In the genomic region with DNA sequence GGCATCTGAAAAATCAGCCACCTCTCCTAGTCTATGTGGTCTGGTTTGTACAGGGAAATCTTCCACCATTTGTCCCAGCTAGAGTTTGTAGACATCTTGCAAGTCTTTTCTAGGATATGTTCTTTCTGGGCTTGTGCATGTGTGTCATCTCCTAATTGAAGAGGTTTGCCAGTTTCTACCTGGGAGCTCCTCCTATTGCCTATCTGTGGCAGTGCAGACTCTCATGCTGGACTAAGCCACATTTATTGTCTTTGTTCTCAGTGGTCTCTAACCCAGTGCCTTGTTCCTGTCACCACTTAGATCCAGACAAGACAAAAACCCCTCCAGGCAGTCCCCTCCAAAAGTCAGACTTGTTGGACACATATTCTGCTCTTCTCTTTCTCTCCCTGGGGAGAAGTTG, we compare ENCODE assay signal across 22 cellular contexts.
"Had no signal": no experiment of that assay in that cellular context is flagged by ENCODE, and none has a peak within 500 bp of the region (broad histone marks: within the 10 kb centered on the region; RNA-seq: fewer than 3 reads in every experiment).

No MANE protein-coding gene starts in this region.

- H3K79me2 ChIP-seq: hepatocyte had no signal

- H3K27me3 ChIP-seq: esophagus muscularis mucosa, hepatocyte, tibial nerve, vagina had no signal

- H3K9me3 ChIP-seq: prostate gland, vagina had no signal

- H3K27me3 Mint-ChIP-seq: activated B cell treated with CpG ODN at 0.5 μM for 24 hours had no signal

- H2AFZ ChIP-seq: hepatocyte had no signal

- H3K27ac Mint-ChIP-seq: activated B cell treated with CpG ODN at 0.5 μM for 24 hours; activated CD8-positive, alpha-beta T cell treated with anti-CD3 and anti-CD28 coated beads for 36 hours; activated naive CD4-positive, alpha-beta T cell treated with anti-CD3 and anti-CD28 coated beads, Interleukin-2, amount 50 U/mL, for 24 hours; memory B cell; nephron had no signal

- H3K4me1 ChIP-seq: esophagus muscularis mucosa, left ventricle myocardium inferior, prostate gland, tibial nerve, vagina had no signal

- H3K4me2 ChIP-seq: hepatocyte had no signal

- H3K36me3 ChIP-seq: esophagus muscularis mucosa, left ventricle myocardium inferior, prostate gland, tibial nerve, vagina had no signal

- H3K4me3 ChIP-seq: esophagus muscularis mucosa, hepatocyte, left ventricle myocardium inferior, prostate gland, tibial nerve, vagina had no signal

- H3K4me1 Mint-ChIP-seq: activated naive CD4-positive, alpha-beta T cell treated with anti-CD3 and anti-CD28 coated beads, Interleukin-2, amount 50 U/mL, for 24 hours; nephron had no signal

- DNase-seq: activated B cell treated with CpG ODN at 0.5 μM for 24 hours; activated CD4-positive, alpha-beta T cell treated with anti-CD3 and anti-CD28 coated beads for 48 hours; activated CD8-positive, alpha-beta T cell treated with anti-CD3 and anti-CD28 coated beads for 36 hours; activated effector memory CD4-positive, alpha-beta T cell treated with Interleukin-2 at 50 U/mL for 16 hours; activated T-cell treated with anti-CD3 and anti-CD28 coated beads, Interleukin-2, amount 50 U/mL, for 4 hours; amniotic stem cell; caudate nucleus; kidney; left ventricle myocardium inferior; right cardiac atrium; small intestine; stimulated activated CD4-positive, alpha-beta T cell treated with anti-CD3 and anti-CD28 coated beads, Interleukin-4, amount 100 ng/mL, for 24 hours; stimulated activated naive CD4-positive, alpha-beta T cell; substantia nigra had no signal

- ATAC-seq: activated CD8-positive, alpha-beta T cell treated with anti-CD3 and anti-CD28 coated beads for 36 hours; activated T-cell treated with anti-CD3 and anti-CD28 coated beads, Interleukin-2, amount 50 U/mL, for 4 hours; right cardiac atrium had no signal

- H3K27ac ChIP-seq: esophagus muscularis mucosa, hepatocyte, left ventricle myocardium inferior, prostate gland, tibial nerve, vagina had no signal

- H3K4me3 Mint-ChIP-seq: activated B cell treated with CpG ODN at 0.5 μM for 24 hours; activated CD8-positive, alpha-beta T cell treated with anti-CD3 and anti-CD28 coated beads for 36 hours; activated naive CD4-positive, alpha-beta T cell treated with anti-CD3 and anti-CD28 coated beads, Interleukin-2, amount 50 U/mL, for 24 hours; activated T-cell treated with anti-CD3 and anti-CD28 coated beads, Interleukin-2, amount 50 U/mL, for 4 hours; memory B cell; nephron had no signal
